1 cellular context compared by ENCODE assay signal in the genomic region with DNA sequence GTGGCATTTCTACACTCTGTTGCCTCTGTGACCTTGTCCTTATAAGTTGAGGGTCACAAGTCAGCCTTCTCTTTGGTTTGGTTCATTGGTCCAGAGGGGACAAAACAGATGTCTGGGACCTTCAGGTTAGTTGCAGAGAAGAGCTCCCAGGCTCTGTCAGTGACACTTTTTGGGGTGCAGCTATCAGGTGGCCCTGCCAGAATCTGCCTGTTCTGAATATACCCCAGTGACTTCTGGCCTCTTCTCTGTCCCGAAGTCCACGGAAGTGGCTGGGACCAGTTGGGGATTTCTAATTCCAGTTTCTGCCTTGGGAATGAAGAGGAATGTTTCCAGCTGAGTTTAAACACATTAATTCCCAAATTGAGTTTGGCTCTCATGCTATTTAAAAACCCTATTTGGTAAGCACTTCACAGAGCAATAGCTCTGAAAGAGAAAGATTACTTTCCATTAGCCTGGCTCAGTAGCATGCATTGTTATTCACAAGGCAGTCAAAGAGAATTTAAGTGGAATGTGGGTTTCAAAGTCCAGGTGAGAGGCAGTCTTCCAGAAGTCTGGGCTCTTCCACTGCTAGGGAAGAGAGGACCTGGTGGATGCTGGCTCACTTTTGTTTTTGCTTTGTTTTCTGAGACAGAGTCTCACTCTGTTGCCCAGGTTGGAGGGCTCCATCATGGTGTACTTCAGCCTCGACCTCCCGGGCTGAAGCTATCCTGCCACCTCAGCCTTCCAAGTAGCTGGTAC.
TF ChIP-seq lines count a peak whose summit lies in the region.

No MANE protein-coding gene starts in this region.

TF ChIP-seq in H1, 55 proteins besides CTCF, POLR2A, EP300 and RAD21:
- TF ChIP-seq FOSL1 (IDR thresholded peaks at IDR 0.05; ENCODE audit: insufficient read depth, low read depth, low read length) (no peak), NRF1 (IDR thresholded peaks at IDR 0.05; ENCODE audit: low read depth, low read length) (no peak), ATF3 (IDR thresholded peaks at IDR 0.05; ENCODE audit: insufficient read depth, low read depth, low read length) (no peak), CREB1 (IDR thresholded peaks at IDR 0.05) (no peak), TEAD4 (IDR thresholded peaks at IDR 0.05; ENCODE audit: low read depth, low read length) (peak; percentile 96), CHD7 (IDR thresholded peaks at IDR 0.05; ENCODE audit: insufficient replicate concordance, low read length) (peak; percentile 88), BACH1 (IDR thresholded peaks at IDR 0.05; ENCODE audit: low read length) (no peak), USF2 (IDR thresholded peaks at IDR 0.05; ENCODE audit: low read length) (no peak), CTBP2 (IDR thresholded peaks at IDR 0.05; ENCODE audit: borderline replicate concordance, insufficient read depth, insufficient read length, low read length) (peak; percentile 60), YY1 (IDR thresholded peaks at IDR 0.05; ENCODE audit: low read depth, low read length) (0 out of 2 replicates have a peak, but pooled peaks have one; percentile 48), SAP30 (IDR thresholded peaks at IDR 0.05; ENCODE audit: insufficient read depth, insufficient replicate concordance, low read length) (no peak), JUN (IDR thresholded peaks at IDR 0.05; ENCODE audit: low read depth, low read length) (no peak), CBX5 (IDR thresholded peaks at IDR 0.05; ENCODE audit: low read depth, low read length) (no peak), CHD1 (IDR thresholded peaks at IDR 0.05; ENCODE audit: low read depth, low read length) (no peak), TAF1 (IDR thresholded peaks at IDR 0.05; ENCODE audit: low read depth, low read length) (no peak), SP2 (IDR thresholded peaks at IDR 0.05; ENCODE audit: low read length) (no peak), E2F6 (IDR thresholded peaks at IDR 0.05) (no peak), NANOG (IDR thresholded peaks at IDR 0.05; ENCODE audit: insufficient read depth, low read depth, low read length, poor library complexity, severe bottlenecking) (peak; percentile 91), TAF7 (optimal IDR thresholded peaks at IDR 0.05; ENCODE audit: borderline replicate concordance, low read depth, low read length) (peak; percentile 16), BRCA1 (IDR thresholded peaks at IDR 0.05; ENCODE audit: low read depth, low read length) (no peak), KDM4A (IDR thresholded peaks at IDR 0.05; ENCODE audit: low read depth, low read length, severe bottlenecking) (no peak), HDAC2 (IDR thresholded peaks at IDR 0.05; ENCODE audit: borderline replicate concordance in 1 of 2, low read depth in 2 of 2, low read length in 2 of 2) (0 out of 4 replicates have a peak, but pooled peaks of 1 of the 2 experiments have one; percentile 65), RBBP5 (IDR thresholded peaks at IDR 0.05; ENCODE audit: borderline replicate concordance, low read depth, low read length) (no peak; the same call in 1 of the 2 replicates), GTF2F1 (IDR thresholded peaks at IDR 0.05; ENCODE audit: borderline replicate concordance, low read depth, low read length) (no peak), ASH2L (IDR thresholded peaks at IDR 0.05; ENCODE audit: low read length) (no peak), HDAC6 (IDR thresholded peaks at IDR 0.05; ENCODE audit: low read depth, low read length) (no peak), BCL11A (IDR thresholded peaks at IDR 0.05; ENCODE audit: low read depth in 2 of 2, low read length in 2 of 2) (peak in 1 of 2 experiments; percentile 71), EGR1 (IDR thresholded peaks at IDR 0.05; ENCODE audit: borderline replicate concordance, low read depth, low read length) (no peak), SIN3A (conservative IDR thresholded peaks at IDR 0.05 in 1 of 2, IDR thresholded peaks at IDR 0.05 in 1 of 2; ENCODE audit: low read depth in 1 of 2, low read length in 2 of 2) (0 out of 4 replicates have a peak, but pooled peaks of 1 of the 2 experiments have one; percentile 36), MAFK (IDR thresholded peaks at IDR 0.05; ENCODE audit: low read depth, low read length) (no peak), KDM1A (IDR thresholded peaks at IDR 0.05; ENCODE audit: borderline replicate concordance, low read length) (no peak), CEBPB (IDR thresholded peaks at IDR 0.05; ENCODE audit: low read depth, low read length) (peak; percentile 50; the same call in 1 of the 2 replicates), SIRT6 (IDR thresholded peaks at IDR 0.05; ENCODE audit: low read length) (no peak), TBP (IDR thresholded peaks at IDR 0.05; ENCODE audit: low read depth, low read length) (no peak), SRF (IDR thresholded peaks at IDR 0.05; ENCODE audit: low read depth, low read length) (peak; percentile 22; the same call in 1 of the 2 replicates), RFX5 (IDR thresholded peaks at IDR 0.05; ENCODE audit: borderline replicate concordance, low read depth, low read length) (no peak), RNF2 (IDR thresholded peaks at IDR 0.05; ENCODE audit: borderline replicate concordance, low read depth, low read length, missing control alignments, poor library complexity, severe bottlenecking) (no peak), ZNF274 (IDR thresholded peaks at IDR 0.05; ENCODE audit: borderline replicate concordance, extremely low read depth, low read length) (no peak), SIX5 (IDR thresholded peaks at IDR 0.05; ENCODE audit: low read depth, low read length) (no peak), JUND (IDR thresholded peaks at IDR 0.05; ENCODE audit: low read length) (no peak), GABPA (IDR thresholded peaks at IDR 0.05; ENCODE audit: borderline replicate concordance, insufficient read depth, low read length) (no peak), TCF12 (IDR thresholded peaks at IDR 0.05; ENCODE audit: low read depth, low read length) (peak; percentile 85; the same call in 1 of the 2 replicates), KDM5A (IDR thresholded peaks at IDR 0.05; ENCODE audit: low read length) (no peak), SUZ12 (IDR thresholded peaks at IDR 0.05; ENCODE audit: low read length) (no peak), RXRA (IDR thresholded peaks at IDR 0.05; ENCODE audit: insufficient read depth, low read depth, low read length) (no peak), PHF8 (conservative IDR thresholded peaks at IDR 0.05; ENCODE audit: low read depth, low read length) (no peak), SP1 (IDR thresholded peaks at IDR 0.05; ENCODE audit: low read depth, low read length) (peak; percentile 80), EZH2 (IDR thresholded peaks at IDR 0.05; ENCODE audit: low read depth, low read length, severe bottlenecking) (no peak), CBX8 (IDR thresholded peaks at IDR 0.05; ENCODE audit: borderline replicate concordance, low read depth, low read length) (no peak), POU5F1 (IDR thresholded peaks at IDR 0.05; ENCODE audit: low read depth, low read length) (peak; percentile 84), SP4 (IDR thresholded peaks at IDR 0.05; ENCODE audit: low read length) (no peak), POLR2AphosphoS5 (IDR thresholded peaks at IDR 0.05; ENCODE audit: low read depth, low read length) (no peak), CHD2 (IDR thresholded peaks at IDR 0.05; ENCODE audit: low read length) (no peak)
- TF ChIP-seq, protein P1, sequence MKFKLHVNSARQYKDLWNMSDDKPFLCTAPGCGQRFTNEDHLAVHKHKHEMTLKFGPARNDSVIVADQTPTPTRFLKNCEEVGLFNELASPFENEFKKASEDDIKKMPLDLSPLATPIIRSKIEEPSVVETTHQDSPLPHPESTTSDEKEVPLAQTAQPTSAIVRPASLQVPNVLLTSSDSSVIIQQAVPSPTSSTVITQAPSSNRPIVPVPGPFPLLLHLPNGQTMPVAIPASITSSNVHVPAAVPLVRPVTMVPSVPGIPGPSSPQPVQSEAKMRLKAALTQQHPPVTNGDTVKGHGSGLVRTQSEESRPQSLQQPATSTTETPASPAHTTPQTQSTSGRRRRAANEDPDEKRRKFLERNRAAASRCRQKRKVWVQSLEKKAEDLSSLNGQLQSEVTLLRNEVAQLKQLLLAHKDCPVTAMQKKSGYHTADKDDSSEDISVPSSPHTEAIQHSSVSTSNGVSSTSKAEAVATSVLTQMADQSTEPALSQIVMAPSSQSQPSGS (IDR thresholded peaks at IDR 0.05; ENCODE audit: low read length): 0 out of 2 replicates have a peak, but pooled peaks have one; percentile 43
- TF ChIP-seq, protein P2, sequence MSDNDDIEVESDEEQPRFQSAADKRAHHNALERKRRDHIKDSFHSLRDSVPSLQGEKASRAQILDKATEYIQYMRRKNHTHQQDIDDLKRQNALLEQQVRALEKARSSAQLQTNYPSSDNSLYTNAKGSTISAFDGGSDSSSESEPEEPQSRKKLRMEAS (IDR thresholded peaks at IDR 0.05): no peak; the same call in 1 of the 2 replicates
